Comparison of ENCODE assay signal across 16 cellular contexts in the genomic region with DNA sequence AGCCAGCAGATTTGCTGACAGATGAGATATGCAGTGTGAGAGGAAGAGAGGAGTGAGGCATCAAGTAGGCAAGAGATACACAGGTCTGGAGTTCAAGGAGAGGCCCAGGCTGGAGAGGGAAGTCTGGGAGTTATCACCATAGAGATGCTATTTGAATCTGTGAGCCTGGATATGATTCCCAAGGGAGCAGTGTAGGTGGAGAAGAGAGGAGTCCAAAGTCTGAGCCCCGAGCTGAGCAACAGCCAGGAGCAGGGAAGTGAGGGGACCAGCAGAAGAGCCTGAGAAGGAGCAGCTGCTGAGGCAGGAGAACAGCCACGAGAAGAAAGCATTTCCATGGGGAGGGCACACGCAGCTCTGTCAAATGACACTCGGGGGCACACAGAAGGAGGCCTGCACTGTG. TPM values are rescaled to one million over a fixed set of nuclear protein-coding genes. Genes with fewer than 3 reads are reported as not detected.
"Had no signal": no experiment of that assay in that cellular context is flagged by ENCODE, and none has a peak within 500 bp of the region (broad histone marks: within the 10 kb centered on the region; RNA-seq: fewer than 3 reads in every experiment).

No MANE protein-coding gene starts in this region.

- H3K4me1 ChIP-seq: psoas muscle had no signal

- ATAC-seq: activated CD4-positive, alpha-beta T cell treated with anti-CD3 and anti-CD28 coated beads for 36 hours; naive thymus-derived CD4-positive, alpha-beta T cell; psoas muscle; sciatic nerve had no signal

- H3K9me3 Mint-ChIP-seq: activated naive CD4-positive, alpha-beta T cell treated with anti-CD3 and anti-CD28 coated beads for 36 hours; dendritic cell treated with granulocyte-macrophage colony-stimulating factor and Interleukin-4, amounts not matched to agents 40 ng/mL and 50 ng/mL, for 4 days; type B pancreatic cell had no signal

- H3K27ac Mint-ChIP-seq: activated CD4-positive, alpha-beta T cell treated with anti-CD3 and anti-CD28 coated beads for 36 hours; activated naive CD4-positive, alpha-beta T cell treated with anti-CD3 and anti-CD28 coated beads for 36 hours; dendritic cell treated with granulocyte-macrophage colony-stimulating factor and Interleukin-4, amounts not matched to agents 40 ng/mL and 50 ng/mL, for 4 days; type B pancreatic cell had no signal

- DNase-seq: activated CD4-positive, alpha-beta T cell treated with anti-CD3 and anti-CD28 coated beads for 36 hours; activated naive CD4-positive, alpha-beta T cell treated with anti-CD3 and anti-CD28 coated beads for 36 hours; central memory CD4-positive, alpha-beta T cell; naive thymus-derived CD4-positive, alpha-beta T cell; psoas muscle; stimulated activated CD4-positive, alpha-beta T cell treated with anti-CD3 and anti-CD28 coated beads, Interleukin-2, amount 100 ng/mL, for 24 hours; stimulated activated naive CD4-positive, alpha-beta T cell treated with Interleukin-2 at 50 U/mL for 16 hours; T-helper 1 cell; WERI-Rb-1 had no signal

- H3K27me3 Mint-ChIP-seq: activated CD4-positive, alpha-beta T cell treated with anti-CD3 and anti-CD28 coated beads for 36 hours; dendritic cell treated with granulocyte-macrophage colony-stimulating factor and Interleukin-4, amounts not matched to agents 40 ng/mL and 50 ng/mL, for 4 days; type B pancreatic cell had no signal

- H3K4me3 ChIP-seq: lung, psoas muscle had no signal

- H3K27ac ChIP-seq: psoas muscle, WERI-Rb-1 had no signal

- H3K9me3 ChIP-seq: psoas muscle had no signal

- H3K4me1 Mint-ChIP-seq: activated CD4-positive, alpha-beta T cell treated with anti-CD3 and anti-CD28 coated beads for 36 hours; naive thymus-derived CD4-positive, alpha-beta T cell had no signal

- H3K4me3 Mint-ChIP-seq: activated CD4-positive, alpha-beta T cell treated with anti-CD3 and anti-CD28 coated beads for 36 hours; activated naive CD4-positive, alpha-beta T cell treated with anti-CD3 and anti-CD28 coated beads for 36 hours; dendritic cell treated with granulocyte-macrophage colony-stimulating factor and Interleukin-4, amounts not matched to agents 40 ng/mL and 50 ng/mL, for 4 days; naive thymus-derived CD4-positive, alpha-beta T cell; type B pancreatic cell had no signal

RNA-seq across cellular contexts. Expression of a gene that starts 20.2 kb away (rescaled TPM):
- total RNA-seq: mononuclear cell had no signal

RNA-seq across cellular contexts. Expression of a gene that starts 49.0 kb away (rescaled TPM):
- total RNA-seq: activated CD4-positive, alpha-beta T cell treated with anti-CD3 and anti-CD28 coated beads for 36 hours; activated naive CD4-positive, alpha-beta T cell treated with anti-CD3 and anti-CD28 coated beads for 36 hours; glomerular endothelial cell; lung; mononuclear cell; naive thymus-derived CD4-positive, alpha-beta T cell; omental fat pad; psoas muscle; sciatic nerve had no signal
